Comparison of ENCODE assay signal across 1 cellular context in genomic region chr12:12356886-12357696, GRCh38.
TF ChIP-seq lines count a peak whose summit lies in the region.

Gene BORCS5 (plus strand): TSS chr12:12357078. CDS start chr12:12357452, 374 bp downstream.

TF ChIP-seq in HepG2, 621 proteins besides CTCF, POLR2A, EP300 and RAD21 (continued from another document and continues in another):
- no peak for TF ChIP-seq SNAPC4 (CRISPR knock-in tag; IDR thresholded peaks at IDR 0.05)
- TF ChIP-seq NCOR1 (IDR thresholded peaks at IDR 0.05; ENCODE audit: borderline replicate concordance, low read length): peak; percentile 29; the same call in 1 of the 2 replicates
- no peak; the same call in 1 of the 2 replicates for TF ChIP-seq ZHX2 (IDR thresholded peaks at IDR 0.05; ENCODE audit: low read depth)
- TF ChIP-seq ZHX2 (CRISPR knock-in tag; IDR thresholded peaks at IDR 0.05; ENCODE audit: borderline replicate concordance): no peak
- TF ChIP-seq ATF7-NPFF (CRISPR knock-in tag; IDR thresholded peaks at IDR 0.05; ENCODE audit: low read depth): peak; percentile 88
- TF ChIP-seq, protein P1, sequence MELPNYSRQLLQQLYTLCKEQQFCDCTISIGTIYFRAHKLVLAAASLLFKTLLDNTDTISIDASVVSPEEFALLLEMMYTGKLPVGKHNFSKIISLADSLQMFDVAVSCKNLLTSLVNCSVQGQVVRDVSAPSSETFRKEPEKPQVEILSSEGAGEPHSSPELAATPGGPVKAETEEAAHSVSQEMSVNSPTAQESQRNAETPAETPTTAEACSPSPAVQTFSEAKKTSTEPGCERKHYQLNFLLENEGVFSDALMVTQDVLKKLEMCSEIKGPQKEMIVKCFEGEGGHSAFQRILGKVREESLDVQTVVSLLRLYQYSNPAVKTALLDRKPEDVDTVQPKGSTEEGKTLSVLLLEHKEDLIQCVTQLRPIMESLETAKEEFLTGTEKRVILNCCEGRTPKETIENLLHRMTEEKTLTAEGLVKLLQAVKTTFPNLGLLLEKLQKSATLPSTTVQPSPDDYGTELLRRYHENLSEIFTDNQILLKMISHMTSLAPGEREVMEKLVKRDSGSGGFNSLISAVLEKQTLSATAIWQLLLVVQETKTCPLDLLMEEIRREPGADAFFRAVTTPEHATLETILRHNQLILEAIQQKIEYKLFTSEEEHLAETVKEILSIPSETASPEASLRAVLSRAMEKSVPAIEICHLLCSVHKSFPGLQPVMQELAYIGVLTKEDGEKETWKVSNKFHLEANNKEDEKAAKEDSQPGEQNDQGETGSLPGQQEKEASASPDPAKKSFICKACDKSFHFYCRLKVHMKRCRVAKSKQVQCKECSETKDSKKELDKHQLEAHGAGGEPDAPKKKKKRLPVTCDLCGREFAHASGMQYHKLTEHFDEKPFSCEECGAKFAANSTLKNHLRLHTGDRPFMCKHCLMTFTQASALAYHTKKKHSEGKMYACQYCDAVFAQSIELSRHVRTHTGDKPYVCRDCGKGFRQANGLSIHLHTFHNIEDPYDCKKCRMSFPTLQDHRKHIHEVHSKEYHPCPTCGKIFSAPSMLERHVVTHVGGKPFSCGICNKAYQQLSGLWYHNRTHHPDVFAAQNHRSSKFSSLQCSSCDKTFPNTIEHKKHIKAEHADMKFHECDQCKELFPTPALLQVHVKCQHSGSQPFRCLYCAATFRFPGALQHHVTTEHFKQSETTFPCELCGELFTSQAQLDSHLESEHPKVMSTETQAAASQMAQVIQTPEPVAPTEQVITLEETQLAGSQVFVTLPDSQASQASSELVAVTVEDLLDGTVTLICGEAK (IDR thresholded peaks at IDR 0.05): no peak
- TF ChIP-seq, protein P1 (CRISPR knock-in tag; IDR thresholded peaks at IDR 0.05): peak; percentile 59; the same call in 1 of the 2 replicates
- TF ChIP-seq, protein P2, sequence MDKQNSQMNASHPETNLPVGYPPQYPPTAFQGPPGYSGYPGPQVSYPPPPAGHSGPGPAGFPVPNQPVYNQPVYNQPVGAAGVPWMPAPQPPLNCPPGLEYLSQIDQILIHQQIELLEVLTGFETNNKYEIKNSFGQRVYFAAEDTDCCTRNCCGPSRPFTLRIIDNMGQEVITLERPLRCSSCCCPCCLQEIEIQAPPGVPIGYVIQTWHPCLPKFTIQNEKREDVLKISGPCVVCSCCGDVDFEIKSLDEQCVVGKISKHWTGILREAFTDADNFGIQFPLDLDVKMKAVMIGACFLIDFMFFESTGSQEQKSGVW (CRISPR knock-in tag; IDR thresholded peaks at IDR 0.05; ENCODE audit: borderline replicate concordance): no peak; the same call in 1 of the 2 replicates
- TF ChIP-seq CENPX (CRISPR knock-in tag; IDR thresholded peaks at IDR 0.05): no peak
- peak; percentile 54 for TF ChIP-seq XRCC5 (optimal IDR thresholded peaks at IDR 0.05; ENCODE audit: low read length)
- peak; percentile 95 for TF ChIP-seq TBX2 (CRISPR knock-in tag; IDR thresholded peaks at IDR 0.05; ENCODE audit: borderline replicate concordance)
- TF ChIP-seq HCFC1 (IDR thresholded peaks at IDR 0.05; ENCODE audit: low read depth, low read length): no peak
- peak in 1 of 2 experiments; percentile 81; a peak in 2 of 4 replicates for TF ChIP-seq KLF16 (CRISPR knock-in tag; IDR thresholded peaks at IDR 0.05)
- TF ChIP-seq ZNF382 (CRISPR knock-in tag; IDR thresholded peaks at IDR 0.05; ENCODE audit: borderline replicate concordance): no peak
- TF ChIP-seq ZNF777 (CRISPR knock-in tag; IDR thresholded peaks at IDR 0.05): no peak
- peak; percentile 82; the same call in 1 of the 2 replicates for TF ChIP-seq ZNF138 (CRISPR knock-in tag; IDR thresholded peaks at IDR 0.05; ENCODE audit: low read depth)
- peak; percentile 16; the same call in 1 of the 2 replicates for TF ChIP-seq ZBTB33 (CRISPR knock-in tag; IDR thresholded peaks at IDR 0.05)
- TF ChIP-seq RBAK (CRISPR knock-in tag; IDR thresholded peaks at IDR 0.05): no peak
- peak; percentile 87 for TF ChIP-seq ZNF350 (CRISPR knock-in tag; IDR thresholded peaks at IDR 0.05; ENCODE audit: borderline replicate concordance, low read depth)
- TF ChIP-seq ATM (IDR thresholded peaks at IDR 0.05; ENCODE audit: borderline replicate concordance): no peak
- TF ChIP-seq TBL1XR1 (IDR thresholded peaks at IDR 0.05; ENCODE audit: borderline replicate concordance, low read length, partially characterized antibody): no peak
- no peak for TF ChIP-seq XBP1 (CRISPR knock-in tag; IDR thresholded peaks at IDR 0.05)
- TF ChIP-seq SKI (IDR thresholded peaks at IDR 0.05; ENCODE audit: partially characterized antibody): peak; percentile 24
- peak; percentile 97 for TF ChIP-seq RBFOX2 (IDR thresholded peaks at IDR 0.05; ENCODE audit: low read depth, low read length)
- peak; percentile 84 for TF ChIP-seq ARID2 (CRISPR knock-in tag; IDR thresholded peaks at IDR 0.05; ENCODE audit: borderline replicate concordance)
- peak; percentile 29 for TF ChIP-seq NR0B2 (CRISPR knock-in tag; IDR thresholded peaks at IDR 0.05)
- TF ChIP-seq GPN1 (CRISPR knock-in tag; IDR thresholded peaks at IDR 0.05; ENCODE audit: borderline replicate concordance): no peak
- TF ChIP-seq PBX3 (CRISPR knock-in tag; IDR thresholded peaks at IDR 0.05; ENCODE audit: borderline replicate concordance): 0 out of 2 replicates have a peak, but pooled peaks have one; percentile 11
- TF ChIP-seq ZNF180 (CRISPR knock-in tag; IDR thresholded peaks at IDR 0.05; ENCODE audit: borderline replicate concordance, low read depth): no peak
- TF ChIP-seq AHR (CRISPR knock-in tag; IDR thresholded peaks at IDR 0.05): no peak
- no peak for TF ChIP-seq ZNF274 (CRISPR knock-in tag; IDR thresholded peaks at IDR 0.05)
- TF ChIP-seq ZEB1 (IDR thresholded peaks at IDR 0.05; ENCODE audit: insufficient replicate concordance, low read depth): no peak
